In the genomic region with DNA sequence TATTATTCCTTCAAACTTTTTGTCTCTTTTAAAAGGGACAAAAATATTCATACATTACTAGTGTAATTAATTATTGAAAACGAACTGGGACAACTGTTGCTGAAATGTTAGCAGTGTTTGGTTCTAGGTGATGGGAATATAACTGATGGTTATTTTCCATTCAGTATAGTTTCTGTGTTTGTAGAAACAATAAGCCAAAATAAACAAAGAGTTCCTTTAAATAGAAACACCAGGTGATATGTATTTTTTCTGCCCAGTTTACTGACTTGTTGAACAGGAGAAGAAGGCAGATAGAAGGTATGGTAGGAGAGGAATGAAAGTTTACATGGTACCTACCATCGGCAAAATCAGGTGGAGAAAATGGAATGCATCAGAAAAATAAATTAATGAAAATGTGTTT, we compare ENCODE assay signal across 26 cellular contexts.
DNase-seq lines count a peak whose midpoint lies in the region; ATAC-seq, FAIRE-seq and TF ChIP-seq lines count a peak whose summit lies in the region.
"Had no signal": no experiment of that assay in that cellular context is flagged by ENCODE, and none has a peak within 500 bp of the region (broad histone marks: within the 10 kb centered on the region; RNA-seq: fewer than 3 reads in every experiment).

No MANE protein-coding gene starts in this region.

- ATAC-seq in body of pancreas = peak; percentile 52
- ATAC-seq in stimulated activated effector memory CD8-positive, alpha-beta T cell treated with anti-CD3 and anti-CD28 coated beads, Interleukin-12 subunit alpha, Interleukin-12 subunit beta, amount 100 ng/mL, for 72 hours = no peak
- ATAC-seq: A549, GM12878 had no signal

- no peaks in the 10 kb centered on the region for H3K27me3 ChIP-seq in body of pancreas
- H3K27me3 ChIP-seq: BE2C; BLaER1 treated with 17β-estradiol and CSF1 and Interleukin-3, amounts not matched to agents 10 nM and 100 nM had no signal

- H3K4me1 Mint-ChIP-seq in stimulated activated effector memory CD8-positive, alpha-beta T cell treated with anti-CD3 and anti-CD28 coated beads, Interleukin-12 subunit alpha, Interleukin-12 subunit beta, amount 100 ng/mL, for 72 hours = no peaks in the 10 kb centered on the region
- H3K4me1 Mint-ChIP-seq: CD14-positive monocyte; CD8-positive, alpha-beta memory T cell had no signal

- H3K27ac Mint-ChIP-seq in stimulated activated effector memory CD8-positive, alpha-beta T cell treated with anti-CD3 and anti-CD28 coated beads, Interleukin-12 subunit alpha, Interleukin-12 subunit beta, amount 100 ng/mL, for 72 hours = no peak overlapping the region
- H3K27ac Mint-ChIP-seq: CD14-positive monocyte; CD4-positive, alpha-beta T cell; CD8-positive, alpha-beta memory T cell had no signal

- H3K9me3 Mint-ChIP-seq in stimulated activated effector memory CD8-positive, alpha-beta T cell treated with anti-CD3 and anti-CD28 coated beads, Interleukin-12 subunit alpha, Interleukin-12 subunit beta, amount 100 ng/mL, for 72 hours = peaks cover 3% of the 10 kb centered on the region

- H3K27ac ChIP-seq in body of pancreas = no peak overlapping the region
- H3K27ac ChIP-seq: A549; BLaER1 treated with 17β-estradiol and CSF1 and Interleukin-3, amounts not matched to agents 10 nM and 100 nM; GM23248 had no signal

- TF ChIP-seq CTCF in body of pancreas (IDR thresholded peaks at IDR 0.05) = no peak

- no peak overlapping the region for H3K4me3 ChIP-seq in body of pancreas
- H3K4me3 ChIP-seq: A549; BLaER1 treated with 17β-estradiol and CSF1 and Interleukin-3, amounts not matched to agents 10 nM and 100 nM; GM12878; GM23248 had no signal

- no peaks in the 10 kb centered on the region for H3K36me3 ChIP-seq in body of pancreas (replicated peaks in 1 of 2; ENCODE audit: insufficient read depth in 1 of 2, low read depth in 2 of 2)
- H3K36me3 ChIP-seq: BE2C; BLaER1 treated with 17β-estradiol and CSF1 and Interleukin-3, amounts not matched to agents 10 nM and 100 nM had no signal

- intact Hi-C loops in body of pancreas (cut with DNase I) = no loop called here

- no peak for TF ChIP-seq POLR2A in body of pancreas (IDR thresholded peaks at IDR 0.05)

- H3K36me3 Mint-ChIP-seq in stimulated activated effector memory CD8-positive, alpha-beta T cell treated with anti-CD3 and anti-CD28 coated beads, Interleukin-12 subunit alpha, Interleukin-12 subunit beta, amount 100 ng/mL, for 72 hours = no peaks in the 10 kb centered on the region
- H3K36me3 Mint-ChIP-seq: CD14-positive monocyte; CD8-positive, alpha-beta memory T cell had no signal

- no peak for FAIRE-seq in urothelium cell line (lab: Jason Lieb, UNC)
- FAIRE-seq: A549, D721Med, G401.6, GM12878, GM19239, H1 had no signal

- no peak overlapping the region for H3K4me3 Mint-ChIP-seq in stimulated activated effector memory CD8-positive, alpha-beta T cell treated with anti-CD3 and anti-CD28 coated beads, Interleukin-12 subunit alpha, Interleukin-12 subunit beta, amount 100 ng/mL, for 72 hours
- H3K4me3 Mint-ChIP-seq: CD14-positive monocyte; CD4-positive, alpha-beta T cell; CD8-positive, alpha-beta memory T cell had no signal

- H3K9me3 ChIP-seq in body of pancreas = no peaks in the 10 kb centered on the region
- H3K9me3 ChIP-seq: A549, BE2C had no signal

- DNase-seq in NCI-H345 treated with DMSO at 0.1 percent for 48 hours (lab: John Stamatoyannopoulos, UW; ENCODE audit: unreplicated experiment) (peak; percentile 8), NCI-H345 (lab: John Stamatoyannopoulos, UW) (no peak), SHP77 treated with DMSO at 0.1 percent for 48 hours (lab: John Stamatoyannopoulos, UW) (peak; percentile 0), SHP77 (lab: John Stamatoyannopoulos, UW) (no peak), body of pancreas (no peak), urothelium cell line (ENCODE audit: low spot score) (no peak)
- no peak for DNase-seq in stimulated activated effector memory CD8-positive, alpha-beta T cell treated with anti-CD3 and anti-CD28 coated beads, Interleukin-12 subunit alpha, Interleukin-12 subunit beta, amount 100 ng/mL, for 72 hours (ENCODE audit: low spot score in 2 of 2)
- DNase-seq: 8988T; ACHN; AML-193; BE2C; CD4-positive, alpha-beta T cell; CD8-positive, alpha-beta memory T cell; DMS 273 treated with DMSO at 0.1 percent for 48 hours; DND-41; GM23248; H7; HCEC 1CT had no signal

- whole genome bisulfite sequencing in body of pancreas, 2 donors = 26 to 29% methylated on average over 2 of the region's 2 CpGs

- H3K4me1 ChIP-seq in body of pancreas = peaks cover 5% of the 10 kb centered on the region
- H3K4me1 ChIP-seq: A549; BE2C; BLaER1 treated with 17β-estradiol and CSF1 and Interleukin-3, amounts not matched to agents 10 nM and 100 nM had no signal

Comparison
In these comparisons a context has a peak if more than half of its experiments do, and no peak if none do; other contexts are left out.
1. DNase-seq: peak in NCI-H345 treated with DMSO at 0.1 percent for 48 hours (single experiment) and SHP77 treated with DMSO at 0.1 percent for 48 hours (single experiment); none in NCI-H345 (single experiment), SHP77 (0 of 2), body of pancreas (0 of 4), stimulated activated effector memory CD8-positive, alpha-beta T cell treated with anti-CD3 and anti-CD28 coated beads, Interleukin-12 subunit alpha, Interleukin-12 subunit beta, amount 100 ng/mL, for 72 hours (0 of 2) and urothelium cell line (single experiment).